ENCODE assay signal across 9 cellular contexts in the genomic region with DNA sequence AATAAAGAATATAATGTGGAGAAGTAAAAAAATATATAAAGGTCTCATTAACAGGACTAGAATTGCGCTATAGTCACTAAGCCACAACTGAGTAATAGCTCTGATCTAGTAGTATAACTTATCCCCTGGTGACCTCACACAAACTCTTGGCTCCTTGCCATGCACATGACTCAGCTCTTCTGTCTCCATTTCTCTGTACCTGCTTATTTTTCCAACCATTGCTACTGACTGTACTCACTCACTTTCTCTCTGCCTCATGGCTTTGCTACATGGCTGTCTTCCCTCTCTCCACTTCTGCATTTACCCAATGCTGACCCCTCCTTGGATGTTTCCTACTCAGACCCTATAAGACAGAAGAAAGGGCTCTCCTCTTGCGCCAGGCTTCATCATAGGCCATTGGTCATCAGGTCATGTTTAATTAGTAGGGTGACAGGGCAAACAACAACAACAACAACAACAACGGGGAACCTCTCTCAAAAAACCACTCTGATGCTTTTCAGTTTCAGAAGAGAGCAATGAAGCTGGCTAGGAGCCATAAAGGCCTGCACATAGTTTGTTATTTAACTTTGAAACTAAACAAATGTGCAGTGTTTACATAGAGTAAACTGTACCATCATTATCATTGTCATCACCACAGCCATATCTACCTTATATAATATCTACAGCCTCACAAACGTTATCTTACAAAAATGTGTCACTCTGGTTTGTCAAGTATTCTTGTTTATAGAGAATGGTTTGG. TPM values are rescaled to one million over a fixed set of nuclear protein-coding genes. Genes with fewer than 3 reads are reported as not detected.
DNase-seq lines count a peak whose midpoint lies in the region; ATAC-seq and TF ChIP-seq lines count a peak whose summit lies in the region.
"Had no signal": no experiment of that assay in that cellular context is flagged by ENCODE, and none has a peak within 500 bp of the region (broad histone marks: within the 10 kb centered on the region; RNA-seq: fewer than 3 reads in every experiment).

No MANE protein-coding gene starts in this region.

- POLR2A ChIA-PET in CD8-positive, alpha-beta T cell (lab: Charles Lee): no interaction called here

- H3K4me1 Mint-ChIP-seq in CD8-positive, alpha-beta T cell (ENCODE audit: low read depth): peaks cover 26% of the 10 kb centered on the region
- peaks cover 25% of the 10 kb centered on the region for H3K4me1 Mint-ChIP-seq in T-helper 2 cell treated with Interferon-gamma antibody and Interleukin-4, amounts not matched to agents 5 μg/mL and 100 μg/mL, for 36 hours (ENCODE audit: low read depth)

- no peak overlapping the region for H3K4me3 Mint-ChIP-seq in CD8-positive, alpha-beta T cell
- no peak overlapping the region for H3K4me3 Mint-ChIP-seq in T-helper 2 cell treated with Interferon-gamma antibody and Interleukin-4, amounts not matched to agents 5 μg/mL and 100 μg/mL, for 36 hours

- DNase-seq in CD8-positive, alpha-beta T cell: peak in 4 of 7 experiments; percentile 8 to 42 (median 23)
- peak; percentile 71 for DNase-seq in HS-5 (ENCODE audit: low read depth)
- DNase-seq in T-helper 2 cell treated with Interferon-gamma antibody and Interleukin-4, amounts not matched to agents 5 μg/mL and 100 μg/mL, for 36 hours (ENCODE audit: low spot score): peak; percentile 53
- peak; percentile 69 for DNase-seq in colonic mucosa
- DNase-seq in sigmoid colon: peak; percentile 74
- no peak for DNase-seq in iPS-NIHi7 (ENCODE audit: extremely low spot score)

- intact Hi-C loops in CD8-positive, alpha-beta T cell (cut with DNase I, micrococcal nuclease): no loop called here
- intact Hi-C loops in colonic mucosa (cut with DNase I): no loop called here
- intact Hi-C loops in sigmoid colon (cut with DNase I): loop anchor here (2.0 kb wide), 1 partner anchor 26 kb away; the partner anchor contains the start of gene KRAS

- H3K36me3 ChIP-seq in CD8-positive, alpha-beta T cell (ENCODE audit: insufficient read depth, low read length): no peaks in the 10 kb centered on the region
- H3K36me3 ChIP-seq in colonic mucosa (no peaks in the 10 kb centered on the region), sigmoid colon (no peaks in the 10 kb centered on the region)
- H3K36me3 ChIP-seq: HAP-1 had no signal

- peaks cover 21% of the 10 kb centered on the region for H3K4me1 ChIP-seq in CD8-positive, alpha-beta T cell (ENCODE audit: insufficient read depth, low read length)
- H3K4me1 ChIP-seq in colonic mucosa (no peaks in the 10 kb centered on the region), sigmoid colon (peaks cover 0 to 17% (median 8%) of the 10 kb centered on the region in 4 donors)

- no peaks in the 10 kb centered on the region for H3K9me3 Mint-ChIP-seq in CD8-positive, alpha-beta T cell
- H3K9me3 Mint-ChIP-seq in T-helper 2 cell treated with Interferon-gamma antibody and Interleukin-4, amounts not matched to agents 5 μg/mL and 100 μg/mL, for 36 hours: peaks cover 3% of the 10 kb centered on the region

- no peak overlapping the region for H3K9ac ChIP-seq in colonic mucosa (ENCODE audit: low read depth in 2 of 2, low read length in 2 of 2)

- no peak overlapping the region for H3K27ac Mint-ChIP-seq in CD8-positive, alpha-beta T cell
- no peak overlapping the region for H3K27ac Mint-ChIP-seq in T-helper 2 cell treated with Interferon-gamma antibody and Interleukin-4, amounts not matched to agents 5 μg/mL and 100 μg/mL, for 36 hours

- no peaks in the 10 kb centered on the region for H3K27me3 ChIP-seq in CD8-positive, alpha-beta T cell (ENCODE audit: insufficient read depth, low read length)
- no peaks in the 10 kb centered on the region for H3K27me3 ChIP-seq in colonic mucosa
- H3K27me3 ChIP-seq in sigmoid colon: no peaks in the 10 kb centered on the region

- no peak for TF ChIP-seq EP300 in sigmoid colon (IDR thresholded peaks at IDR 0.05)

- no peaks in the 10 kb centered on the region for H3K36me3 Mint-ChIP-seq in CD8-positive, alpha-beta T cell
- no peaks in the 10 kb centered on the region for H3K36me3 Mint-ChIP-seq in T-helper 2 cell treated with Interferon-gamma antibody and Interleukin-4, amounts not matched to agents 5 μg/mL and 100 μg/mL, for 36 hours (ENCODE audit: low read depth)

- H3K9me3 ChIP-seq in CD8-positive, alpha-beta T cell (ENCODE audit: low read length): no peaks in the 10 kb centered on the region
- no peaks in the 10 kb centered on the region for H3K9me3 ChIP-seq in colonic mucosa
- no peaks in the 10 kb centered on the region for H3K9me3 ChIP-seq in sigmoid colon
- H3K9me3 ChIP-seq: HAP-1 had no signal

- TF ChIP-seq POLR2A in sigmoid colon (IDR thresholded peaks at IDR 0.05): no peak

- H3K4me3 ChIP-seq in CD8-positive, alpha-beta T cell (ENCODE audit: low read depth, low read length): no peak overlapping the region
- H3K4me3 ChIP-seq in colonic mucosa (no peak overlapping the region), sigmoid colon (no peak overlapping the region)
- H3K4me3 ChIP-seq: HAP-1 had no signal

- peak; percentile 40 for ATAC-seq in CD8-positive, alpha-beta T cell
- ATAC-seq in HG02759 (IDR thresholded peaks at IDR 0.05; ENCODE audit: unreplicated experiment) (no peak), GM18858 (IDR thresholded peaks at IDR 0.05; ENCODE audit: unreplicated experiment) (no peak)

- H3K27me3 Mint-ChIP-seq in CD8-positive, alpha-beta T cell (ENCODE audit: low read depth): no peaks in the 10 kb centered on the region
- H3K27me3 Mint-ChIP-seq in T-helper 2 cell treated with Interferon-gamma antibody and Interleukin-4, amounts not matched to agents 5 μg/mL and 100 μg/mL, for 36 hours (ENCODE audit: low read depth): peaks cover 3% of the 10 kb centered on the region

- no peak for TF ChIP-seq CTCF in CD8-positive, alpha-beta T cell (IDR thresholded peaks at IDR 0.05)
- no peak for TF ChIP-seq CTCF in colonic mucosa (IDR thresholded peaks at IDR 0.05)
- no peak for TF ChIP-seq CTCF in sigmoid colon (IDR thresholded peaks at IDR 0.05)

- no peak overlapping the region for H3K27ac ChIP-seq in CD8-positive, alpha-beta T cell (ENCODE audit: low read depth, low read length)
- H3K27ac ChIP-seq in colonic mucosa: no peak overlapping the region
- H3K27ac ChIP-seq in sigmoid colon: peak overlapping the region in 3 of 4 donors; percentile 28 to 68 (median 49)

- CTCF ChIA-PET in CD8-positive, alpha-beta T cell (lab: Charles Lee): interaction anchor here (1.7 kb wide), 1 partner anchor 111 kb away, joined by 4 read pairs; no protein-coding TSS in a partner anchor

- 39 to 66% methylated on average over 4 of the region's 4 CpGs for WGBS in sigmoid colon, 2 donors

RNA-seq across cellular contexts. Expression of gene KRAS, which starts 25.6 kb away (rescaled TPM):
- total RNA-seq in CD8-positive, alpha-beta T cell: 10 to 100 TPM; 47.1 to 49.3 TPM
- total RNA-seq in colonic mucosa: 10 to 100 TPM; 53.8 to 84.4 TPM
- 10 to 100 TPM; 19.4 to 24.0 (median 22.5) TPM for total RNA-seq in sigmoid colon
- 10 to 100 TPM; 22.4 to 40.2 (median 26.4) TPM for polyA plus RNA-seq in sigmoid colon

Comparison
In these comparisons a context has a peak if more than half of its experiments do, and no peak if none do; other contexts are left out.
1. H3K27ac ChIP-seq: peak in sigmoid colon (3 of 4); none in CD8-positive, alpha-beta T cell (single experiment) and colonic mucosa (single experiment).